Comparison of ENCODE assay signal across 8 cellular contexts in the genomic region with DNA sequence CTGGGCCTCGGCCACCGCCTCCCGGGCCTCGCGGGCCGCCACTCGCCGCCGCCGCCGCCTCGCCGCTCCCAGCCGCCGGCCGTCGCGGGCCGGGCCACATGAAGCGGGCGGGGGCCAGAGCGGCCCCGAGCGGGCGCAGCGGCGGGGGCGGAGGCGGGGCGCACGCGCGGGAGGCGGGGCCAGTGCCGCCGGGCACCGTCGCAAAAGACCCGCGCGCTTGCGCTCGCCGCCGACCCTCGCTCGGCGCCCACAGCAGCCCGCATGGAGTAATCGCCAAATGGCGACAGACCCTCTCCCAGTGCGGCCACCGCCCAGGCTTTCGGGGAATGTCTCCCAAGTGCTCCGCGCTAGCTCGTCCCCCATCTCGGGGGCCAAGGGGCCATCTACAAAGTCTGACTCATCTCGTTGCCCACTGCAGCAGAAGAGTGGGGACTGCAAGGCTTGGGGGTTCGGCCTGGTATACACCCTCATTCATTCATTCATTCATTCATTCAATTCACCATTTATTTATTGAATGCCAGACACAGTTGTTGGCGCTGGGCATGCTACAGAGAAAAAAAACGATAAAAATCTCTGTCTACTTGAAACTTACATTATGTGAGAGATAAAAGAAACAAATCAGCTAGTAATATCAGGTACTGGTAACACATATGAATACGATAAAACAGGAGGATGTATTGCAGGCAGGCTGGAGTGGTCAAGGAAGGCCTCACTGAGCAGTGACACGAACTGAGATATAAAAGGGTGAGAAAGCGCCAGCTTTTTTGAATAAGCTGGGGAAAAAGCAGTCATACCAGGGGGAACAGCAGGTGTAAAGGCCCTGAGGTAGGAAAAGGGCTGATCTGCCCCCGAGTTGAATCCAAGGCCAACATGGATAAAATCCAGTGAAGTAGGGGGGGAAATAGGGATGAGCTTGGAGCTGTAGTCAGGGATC.
DNase-seq lines count a peak whose midpoint lies in the region; ATAC-seq and TF ChIP-seq lines count a peak whose summit lies in the region.

A gene with protein sequence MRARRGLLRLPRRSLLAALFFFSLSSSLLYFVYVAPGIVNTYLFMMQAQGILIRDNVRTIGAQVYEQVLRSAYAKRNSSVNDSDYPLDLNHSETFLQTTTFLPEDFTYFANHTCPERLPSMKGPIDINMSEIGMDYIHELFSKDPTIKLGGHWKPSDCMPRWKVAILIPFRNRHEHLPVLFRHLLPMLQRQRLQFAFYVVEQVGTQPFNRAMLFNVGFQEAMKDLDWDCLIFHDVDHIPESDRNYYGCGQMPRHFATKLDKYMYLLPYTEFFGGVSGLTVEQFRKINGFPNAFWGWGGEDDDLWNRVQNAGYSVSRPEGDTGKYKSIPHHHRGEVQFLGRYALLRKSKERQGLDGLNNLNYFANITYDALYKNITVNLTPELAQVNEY (minus strand): TSS at position 100 of the 934 bp plus-strand sequence. CDS start 188 bp downstream, outside the sequence.

- no peaks in the 10 kb centered on the region for H3K27me3 ChIP-seq in OCI-LY3 (ENCODE audit: low read depth, low read length)

- peaks cover 45% of the 10 kb centered on the region for H3K4me1 ChIP-seq in OCI-LY3 (ENCODE audit: low read length)

- peak within 1 kb of the TSS; percentile 73 for H3K27ac ChIP-seq in OCI-LY3 (ENCODE audit: low read length)

- H3K9ac ChIP-seq in OCI-LY3 (ENCODE audit: low read length), result peak within 1 kb of the TSS; percentile 98

- peak; percentile 84 for DNase-seq in CD1c-positive myeloid dendritic cell (ENCODE audit: extremely low spot score)
- peak; percentile 67 for DNase-seq in HPDE6-E6E7 (ENCODE audit: extremely low spot score)
- DNase-seq in activated T-cell treated with anti-CD3 and anti-CD28 coated beads for 4 hours, result peak; percentile 47
- DNase-seq in epithelial cell of esophagus (ENCODE audit: low read depth), result peak; percentile 57
- DNase-seq in midbrain (lab: John Stamatoyannopoulos, UW), result peak; percentile 81
- DNase-seq in stimulated activated CD8-positive, alpha-beta memory T cell treated with anti-CD3 and anti-CD28 coated beads, Interleukin-4, amount 100 ng/mL, for 1 hour (ENCODE audit: low read depth in 2 of 2, low spot score in 1 of 2), result peak; percentile 23 to 37

- H2AFZ ChIP-seq in OCI-LY3 (ENCODE audit: low read depth, low read length), result peak within 1 kb of the TSS; percentile 76

- peaks cover 59% of the 10 kb centered on the region for H3K79me2 ChIP-seq in OCI-LY3 (ENCODE audit: low read length)

- peak within 1 kb of the TSS; percentile 86 for H3K4me2 ChIP-seq in OCI-LY3 (ENCODE audit: low read length)

- H3K4me3 ChIP-seq in OCI-LY3 (ENCODE audit: low read length) (peak within 1 kb of the TSS; percentile 95), epithelial cell of esophagus (ENCODE audit: low read length) (peak within 1 kb of the TSS; percentile 79)

- peaks cover 35% of the 10 kb centered on the region for H4K20me1 ChIP-seq in OCI-LY3 (ENCODE audit: insufficient read depth, low read length)

- TF ChIP-seq CTCF in OCI-LY3 (IDR thresholded peaks at IDR 0.05; ENCODE audit: low read depth, low read length) (no peak), epithelial cell of esophagus (IDR thresholded peaks at IDR 0.05; ENCODE audit: insufficient read depth, low read depth, low read length, missing control alignments) (no peak)

- peak; percentile 76 for ATAC-seq in GM19372 (IDR thresholded peaks at IDR 0.05; ENCODE audit: low read depth, unreplicated experiment)

- H3K9me3 ChIP-seq in OCI-LY3 (ENCODE audit: insufficient read depth, low read length), result no peaks in the 10 kb centered on the region

- peaks cover 27% of the 10 kb centered on the region for H3K36me3 ChIP-seq in OCI-LY3 (replicated peaks; ENCODE audit: low read depth, low read length)

Comparison
In these comparisons a context has a peak if more than half of its experiments do, and no peak if none do; other contexts are left out.
1. Peak in every context shown above with its lines: DNase-seq, ATAC-seq, H3K4me3 ChIP-seq and H3K27ac ChIP-seq.
2. DNase-seq: peak in every context shown above with its lines; median percentile 84 in CD1c-positive myeloid dendritic cell; 81 in midbrain; 67 in HPDE6-E6E7; 57 in epithelial cell of esophagus; 47 in activated T-cell treated with anti-CD3 and anti-CD28 coated beads for 4 hours; 30 in stimulated activated CD8-positive, alpha-beta memory T cell treated with anti-CD3 and anti-CD28 coated beads, Interleukin-4, amount 100 ng/mL, for 1 hour.